ENCODE assay signal across 8 cellular contexts in genomic region chr7:141550694-141551079, GRCh38. TPM values are rescaled to one million over a fixed set of nuclear protein-coding genes. Genes with fewer than 3 reads are reported as not detected.
DNase-seq lines count a peak whose midpoint lies in the region; ATAC-seq and TF ChIP-seq lines count a peak whose summit lies in the region.

No MANE protein-coding gene starts in this region.

- peak; percentile 30 for ATAC-seq in GM19438 (IDR thresholded peaks at IDR 0.05; ENCODE audit: low read depth, unreplicated experiment)
- ATAC-seq in HG03039 (IDR thresholded peaks at IDR 0.05; ENCODE audit: unreplicated experiment), result no peak

- POLR2A ChIA-PET in OCI-LY7 (lab: Charles Lee), result interaction anchor here (0.7 to 2.3 kb wide), 8 partner anchors 10 to 536 kb away, joined by 3 to 6 read pairs (median 4); partner anchors contain the start of genes MRPS33 and SSBP1

- TSS peak; percentile 86 for BruUV-seq in OCI-LY7 (replicated peaks; lab: Mats Ljungman, UMichigan)

- peak overlapping the region; percentile 80 for H3K4me2 ChIP-seq in OCI-LY7 (ENCODE audit: low read length)

- H3K4me3 ChIP-seq in BE2C (ENCODE audit: low read depth, low read length) (peak overlapping the region; percentile 82), OCI-LY7 (ENCODE audit: low read depth, low read length, poor library complexity, severe bottlenecking) (peak overlapping the region; percentile 90), dorsolateral prefrontal cortex (peak overlapping the region; percentile 62 to 98 (median 89)), mesodermal cell (ENCODE audit: extremely low read depth, insufficient read depth, low read length, poor library complexity, severe bottlenecking) (peak overlapping the region; percentile 79)

- no peaks in the 10 kb centered on the region for H3K36me3 ChIP-seq in BE2C
- H3K36me3 ChIP-seq in OCI-LY7 (ENCODE audit: insufficient read depth, low read length), result peaks cover 3% of the 10 kb centered on the region; the same call in 1 of the 2 replicates
- peaks cover 4% of the 10 kb centered on the region for H3K36me3 ChIP-seq in mesodermal cell (ENCODE audit: control insufficient read depth, insufficient read depth, low read length)

- TF ChIP-seq CTCF in BE2C (IDR thresholded peaks at IDR 0.05; ENCODE audit: low read depth, low read length) (no peak), OCI-LY7 (conservative IDR thresholded peaks at IDR 0.05; ENCODE audit: low read length) (no peak), dorsolateral prefrontal cortex (IDR thresholded peaks at IDR 0.05 in 54 of 56, conservative IDR thresholded peaks at IDR 0.05 in 2 of 56; ENCODE audit: low read depth in 1 of 56, partially characterized antibody in 56 of 56) (no peak)

- H3K27me3 ChIP-seq in BE2C (no peaks in the 10 kb centered on the region), dorsolateral prefrontal cortex (no peaks in the 10 kb centered on the region)

- CTCF ChIA-PET in OCI-LY7 (lab: Charles Lee; ENCODE audit: unreplicated experiment), result interaction anchor here (1.1 kb wide), 1 partner anchor 17 kb away, joined by 3 read pairs; no protein-coding TSS in a partner anchor

- intact Hi-C loops in OCI-LY7 (cut with micrococcal nuclease; ENCODE audit: unreplicated experiment), result loop anchor here (5.0 kb wide), 1 partner anchor 187 kb away; the partner anchor contains the start of gene SSBP1
- intact Hi-C loops in dorsolateral prefrontal cortex (cut with DNase I), result loop anchor here (5.0 to 10.0 kb wide), 4 partner anchors 94 to 536 kb away; partner anchors contain the start of genes SSBP1 (in 2 of the 2), MRPS33 (in 1 of the 2) and TMEM178B (in 1 of the 2)

- no peaks in the 10 kb centered on the region for H3K9me2 ChIP-seq in OCI-LY7 (ENCODE audit: insufficient read depth, low read length)

- H4K20me1 ChIP-seq in OCI-LY7 (ENCODE audit: insufficient read depth, low read length), result no peaks in the 10 kb centered on the region

- peak overlapping the region; percentile 98 for H2AFZ ChIP-seq in OCI-LY7 (ENCODE audit: low read length)

- no peaks in the 10 kb centered on the region for H3K9me3 ChIP-seq in BE2C
- H3K9me3 ChIP-seq in OCI-LY7 (ENCODE audit: low read length), result no peaks in the 10 kb centered on the region
- H3K9me3 ChIP-seq in mesodermal cell (ENCODE audit: control insufficient read depth, low read length), result no peaks in the 10 kb centered on the region

- H3K79me2 ChIP-seq in OCI-LY7 (ENCODE audit: insufficient read depth, low read depth, low read length), result no peaks in the 10 kb centered on the region; the same call in 1 of the 2 replicates

- H3K4me1 ChIP-seq in BE2C (no peaks in the 10 kb centered on the region), OCI-LY7 (ENCODE audit: insufficient read depth, low read length, poor library complexity, severe bottlenecking) (peaks cover 21% of the 10 kb centered on the region), mesodermal cell (ENCODE audit: control insufficient read depth, insufficient read depth, low read length, poor library complexity, severe bottlenecking) (peaks cover 6% of the 10 kb centered on the region)

- 37 to 48% methylated on average over 13 of the region's 13 CpGs for WGBS in mesodermal cell (ENCODE audit: insufficient coverage in 2 of 2), 2 experiments

- peak; percentile 25 for DNase-seq in BE2C
- no peak for DNase-seq in OCI-LY7 (ENCODE audit: low spot score)
- peak in 3 of 10 donors; percentile 26 to 46 (median 37) for DNase-seq in dorsolateral prefrontal cortex
- peak; percentile 41 for DNase-seq in ureter (ENCODE audit: low spot score)
- DNase-seq in LoVo (ENCODE audit: low spot score), result no peak

- H3K27ac ChIP-seq in OCI-LY7 (ENCODE audit: low read depth, low read length, poor library complexity, severe bottlenecking) (no peak overlapping the region), dorsolateral prefrontal cortex (peak overlapping the region in 57 of 59 donors; percentile 17 to 91 (median 69)), mesodermal cell (ENCODE audit: low read depth, low read length, severe bottlenecking) (no peak overlapping the region)

RNA-seq across cellular contexts. Expression of gene AGK, which starts 0.5 kb away (rescaled TPM):
- 44.2 TPM for polyA plus RNA-seq in BE2C (2012; ENCODE audit: insufficient read depth, insufficient read length, low read depth)
- 26.5 and 31.2 TPM in 2 replicates for total RNA-seq in OCI-LY7 (2014; rRNA removed; shearing (Covaris generic))
- total RNA-seq in OCI-LY7 (2022), result 33.6 and 40.5 TPM in 2 replicates
- total RNA-seq in dorsolateral prefrontal cortex, result 10 to 100 TPM; 33.6 to 74.7 (median 51.5) TPM
- polyA plus RNA-seq in mesodermal cell (2013, experiment 1 of 2), result 25.9 TPM
- polyA plus RNA-seq in mesodermal cell (2013, experiment 2 of 2), result 25.0 TPM
- 43.0 TPM for total RNA-seq in ureter

Comparison
In these comparisons a context has a peak if more than half of its experiments do, and no peak if none do; other contexts are left out.
1. DNase-seq: peak in BE2C (single experiment) and ureter (single experiment); none in OCI-LY7 (single experiment) and LoVo (single experiment).
2. H3K27ac ChIP-seq: peak in dorsolateral prefrontal cortex (57 of 59); none in OCI-LY7 (single experiment) and mesodermal cell (single experiment).
3. Peak in every context shown above with its lines, with median percentiles within 50 percentile points of each other: H3K4me3 ChIP-seq.